15 cellular contexts compared by ENCODE assay signal in the genomic region with DNA sequence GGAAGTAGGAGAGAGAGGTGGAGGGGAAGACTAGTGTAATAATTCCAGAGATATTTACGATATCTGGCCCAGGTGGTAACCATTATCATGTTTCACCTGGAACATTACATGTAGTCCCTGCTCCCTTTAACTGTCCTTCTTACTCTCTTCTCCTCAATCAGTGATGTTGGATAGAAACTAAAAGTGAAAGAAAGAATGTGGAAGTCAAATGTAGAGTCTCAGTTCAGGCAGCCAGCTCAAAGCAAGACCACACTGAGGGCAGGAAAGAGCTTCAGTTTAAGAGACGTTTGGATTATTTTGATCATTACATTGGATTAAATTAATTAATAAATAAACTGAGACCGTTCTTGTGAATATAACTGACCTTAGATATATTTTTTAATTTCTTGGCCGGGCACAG.
"Had no signal": no experiment of that assay in that cellular context is flagged by ENCODE, and none has a peak within 500 bp of the region (broad histone marks: within the 10 kb centered on the region; RNA-seq: fewer than 3 reads in every experiment).

No MANE protein-coding gene starts in this region.

- ATAC-seq: heart right ventricle; stimulated activated naive B cell treated with anti-CD40 and anti-IgM and Interleukin-4, amounts not matched to agents 10 μg/mL and 1 μg/mL and 100 μg/mL, for 72 hours had no signal

- H3K36me3 ChIP-seq: cardiac muscle cell, esophagus squamous epithelium, heart right ventricle, left ventricle myocardium inferior had no signal

- DNase-seq: activated CD4-positive, alpha-beta T cell treated with anti-CD3 and anti-CD28 coated beads, Interleukin-2, amount 10 ng/mL, durations not matched to agents 7 days and 5 days; activated CD8-positive, alpha-beta memory T cell treated with anti-CD3 and anti-CD28 coated beads for 24 hours; amygdala; dermis blood vessel endothelial cell; effector memory CD4-positive, alpha-beta T cell; esophagus squamous epithelium; heart right ventricle; kidney glomerular epithelial cell; left ventricle myocardium inferior; retina; spleen; stimulated activated CD4-positive, alpha-beta T cell treated with anti-CD3 and anti-CD28 coated beads, Interleukin-4, amount 100 ng/mL, for 4 hours; stimulated activated naive B cell treated with anti-CD40 and anti-IgM and Interleukin-4, amounts not matched to agents 10 μg/mL and 1 μg/mL and 100 μg/mL, for 72 hours; T-helper 9 cell had no signal

- H3K4me1 ChIP-seq: esophagus squamous epithelium, heart right ventricle, left ventricle myocardium inferior, spleen had no signal

- H3K9me3 ChIP-seq: esophagus squamous epithelium, left ventricle myocardium inferior had no signal

- H3K27me3 ChIP-seq: cardiac muscle cell, esophagus squamous epithelium, heart right ventricle, spleen had no signal

- H3K27ac ChIP-seq: cardiac muscle cell, esophagus squamous epithelium, heart right ventricle, left ventricle myocardium inferior, spleen had no signal

- H3K4me3 ChIP-seq: cardiac muscle cell, esophagus squamous epithelium, heart right ventricle, left ventricle myocardium inferior, spleen had no signal
